ENCODE assay signal across 15 cellular contexts in the genomic region with DNA sequence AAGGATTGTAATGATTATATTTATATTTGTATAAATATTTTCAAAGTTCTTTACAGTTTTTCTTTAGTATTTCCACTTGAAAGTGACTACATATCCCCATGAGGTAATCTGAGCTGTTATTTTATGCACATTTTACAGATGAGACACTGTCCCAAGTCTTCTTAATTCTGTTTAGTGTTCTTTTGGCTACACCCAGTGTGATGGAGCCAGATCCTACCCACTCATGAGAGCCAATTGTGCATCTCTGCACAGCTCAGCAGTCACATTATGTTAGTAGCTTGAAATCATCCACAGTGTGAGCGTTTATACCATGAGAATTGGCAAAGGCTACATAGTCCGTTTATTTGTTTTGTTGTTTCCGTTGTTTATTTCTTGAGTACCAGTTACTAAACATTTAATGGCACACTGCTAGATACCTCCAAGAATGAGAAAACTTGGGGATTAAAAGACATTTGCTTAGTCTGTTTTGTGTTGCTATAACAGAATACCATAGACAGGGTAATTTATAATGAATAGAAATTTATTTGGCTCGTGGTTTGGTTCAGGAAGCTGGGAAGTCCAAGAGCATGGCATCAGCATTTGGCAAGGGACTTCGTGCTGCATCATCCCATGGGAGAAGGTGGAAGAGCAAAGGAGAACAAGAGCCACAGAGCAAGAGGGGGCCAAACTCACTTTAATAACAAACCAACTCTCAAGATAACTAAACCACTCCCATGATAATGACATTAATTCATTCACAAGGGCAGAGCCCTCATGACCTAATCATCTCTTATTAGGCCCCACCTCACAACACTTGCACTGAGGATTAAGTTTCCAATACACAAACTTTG.
A peak's percentile ranks its signal among the peaks of the same experiment; 100 is the strongest.
DNase-seq lines count a peak whose midpoint lies in the region; ATAC-seq, FAIRE-seq and TF ChIP-seq lines count a peak whose summit lies in the region.
"Had no signal": no experiment of that assay in that cellular context is flagged by ENCODE, and none has a peak within 500 bp of the region (broad histone marks: within the 10 kb centered on the region; RNA-seq: fewer than 3 reads in every experiment).

No MANE protein-coding gene starts in this region.

- H3K27me3 ChIP-seq in thoracic aorta (replicated peaks; ENCODE audit: insufficient read depth), result no peaks in the 10 kb centered on the region

- no peak for FAIRE-seq in frontal cortex (lab: Jason Lieb, UNC)
- FAIRE-seq: colon had no signal

- H3K36me3 Mint-ChIP-seq in chondrocyte (ENCODE audit: low read depth), result no peaks in the 10 kb centered on the region
- H3K36me3 Mint-ChIP-seq: natural killer cell had no signal

- H3K4me3 ChIP-seq in thoracic aorta, result no peak overlapping the region
- H3K4me3 ChIP-seq: PC-9 had no signal

- peak; percentile 48 for DNase-seq in HT1080 (ENCODE audit: low read depth)
- no peak for DNase-seq in chondrocyte (ENCODE audit: low spot score)
- DNase-seq in iris pigment epithelial cell (ENCODE audit: low read depth), result peak; percentile 45
- DNase-seq in thoracic aorta (ENCODE audit: low spot score), result no peak
- DNase-seq in frontal cortex (ENCODE audit: low spot score in 2 of 2), result no peak
- no peak for DNase-seq in NCI-H1105 treated with DMSO at 0.1 percent for 48 hours (lab: John Stamatoyannopoulos, UW)
- DNase-seq in stimulated activated naive CD8-positive, alpha-beta T cell treated with anti-CD3 and anti-CD28 coated beads, Interleukin-15, Interleukin-2, amounts not matched to agents 100 U/mL and 50 U/mL, for 24 hours, result no peak
- DNase-seq: activated B cell treated with CpG ODN at 0.5 μM for 24 hours; activated T-cell treated with anti-CD3 and anti-CD28 coated beads, Interleukin-2, amount 50 U/mL, for 48 hours; natural killer cell; PC-9; stimulated activated CD4-positive, alpha-beta T cell treated with anti-CD3 and anti-CD28 coated beads, Interleukin-2, amount 100 ng/mL, for 48 hours; substantia nigra had no signal

- no peaks in the 10 kb centered on the region for H3K9me3 ChIP-seq in thoracic aorta

- peak; percentile 63 for ATAC-seq in thoracic aorta (ENCODE audit: insufficient number of reproducible peaks, low FRiP score, low read depth)
- no peak for ATAC-seq in stimulated activated naive CD8-positive, alpha-beta T cell treated with anti-CD3 and anti-CD28 coated beads, Interleukin-15, Interleukin-2, amounts not matched to agents 100 U/mL and 50 U/mL, for 24 hours
- ATAC-seq in HG02870 (IDR thresholded peaks at IDR 0.05; ENCODE audit: unreplicated experiment), result no peak
- ATAC-seq: natural killer cell had no signal

- peak overlapping the region; percentile 96 for H3K27ac Mint-ChIP-seq in chondrocyte (ENCODE audit: unreplicated experiment)
- H3K27ac Mint-ChIP-seq: activated B cell treated with CpG ODN at 0.5 μM for 24 hours, natural killer cell had no signal

- peaks cover 39% of the 10 kb centered on the region for H3K4me1 Mint-ChIP-seq in chondrocyte (ENCODE audit: low read depth)

- TF ChIP-seq CTCF in chondrocyte (IDR thresholded peaks at IDR 0.05) (no peak), thoracic aorta (IDR thresholded peaks at IDR 0.05) (no peak)

- peaks cover 0 to 12% of the 10 kb centered on the region in 2 donors for H3K4me1 ChIP-seq in thoracic aorta (ENCODE audit: control insufficient read depth in 1 of 2, low read depth in 2 of 2)

- H3K4me3 Mint-ChIP-seq in chondrocyte (ENCODE audit: unreplicated experiment), result no peak overlapping the region
- H3K4me3 Mint-ChIP-seq: activated B cell treated with CpG ODN at 0.5 μM for 24 hours, natural killer cell had no signal

- H3K27ac ChIP-seq in thoracic aorta, result peak overlapping the region; percentile 65 to 71
- H3K27ac ChIP-seq: PC-9 had no signal

- H3K36me3 ChIP-seq in thoracic aorta, result no peaks in the 10 kb centered on the region

- peaks cover 8% of the 10 kb centered on the region for H3K9me3 Mint-ChIP-seq in chondrocyte (ENCODE audit: low read depth)
- H3K9me3 Mint-ChIP-seq: activated B cell treated with CpG ODN at 0.5 μM for 24 hours, natural killer cell had no signal

- H3K27me3 Mint-ChIP-seq in chondrocyte (ENCODE audit: low read depth), result no peaks in the 10 kb centered on the region
- H3K27me3 Mint-ChIP-seq: activated B cell treated with CpG ODN at 0.5 μM for 24 hours had no signal

Comparison
In these comparisons a context has a peak if more than half of its experiments do, and no peak if none do; other contexts are left out.
1. DNase-seq: peak in HT1080 (single experiment) and iris pigment epithelial cell (single experiment); none in chondrocyte (single experiment), thoracic aorta (single experiment), frontal cortex (0 of 2), NCI-H1105 treated with DMSO at 0.1 percent for 48 hours (single experiment) and stimulated activated naive CD8-positive, alpha-beta T cell treated with anti-CD3 and anti-CD28 coated beads, Interleukin-15, Interleukin-2, amounts not matched to agents 100 U/mL and 50 U/mL, for 24 hours (single experiment).